Comparison of ENCODE assay signal across 9 cellular contexts in the genomic region with DNA sequence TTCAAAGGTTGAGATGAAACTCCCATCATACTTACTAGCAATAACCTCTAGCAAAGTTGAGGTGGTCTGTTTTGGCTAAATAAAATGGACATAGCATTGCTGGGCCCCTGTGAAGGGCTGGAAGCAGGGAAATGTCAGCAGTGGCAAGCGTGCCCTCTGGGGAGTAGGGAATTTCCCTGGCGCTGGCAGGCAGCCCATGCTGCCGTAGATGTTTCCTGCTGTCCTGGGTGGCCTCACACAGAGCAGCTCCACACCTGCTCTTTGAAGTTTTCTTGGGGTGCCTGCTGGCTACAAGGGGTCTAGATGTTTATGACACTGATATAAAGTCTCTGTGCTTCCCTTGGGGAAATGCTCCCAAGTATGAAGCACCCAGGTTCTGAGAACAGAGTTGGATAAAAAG. TPM values are rescaled to one million over a fixed set of nuclear protein-coding genes. Genes with fewer than 3 reads are reported as not detected.
DNase-seq lines count a peak whose midpoint lies in the region; ATAC-seq and TF ChIP-seq lines count a peak whose summit lies in the region.
"Had no signal": no experiment of that assay in that cellular context is flagged by ENCODE, and none has a peak within 500 bp of the region (broad histone marks: within the 10 kb centered on the region; RNA-seq: fewer than 3 reads in every experiment).

No MANE protein-coding gene starts in this region.

- H3K36me3 ChIP-seq in Peyer's patch = no peaks in the 10 kb centered on the region
- H3K36me3 ChIP-seq: SJCRH30 had no signal

- H3K27me3 Mint-ChIP-seq in T-helper 17 cell = no peaks in the 10 kb centered on the region

- TF ChIP-seq CTCF in GM10266 (IDR thresholded peaks at IDR 0.05; ENCODE audit: control insufficient read depth, insufficient read depth, low read depth, missing control alignments) = no peak
- TF ChIP-seq CTCF in Peyer's patch (IDR thresholded peaks at IDR 0.05) = no peak

- no peaks in the 10 kb centered on the region for H3K9me3 ChIP-seq in T-helper 17 cell (ENCODE audit: control insufficient read depth, low read length, poor library complexity, severe bottlenecking)
- no peaks in the 10 kb centered on the region for H3K9me3 ChIP-seq in Peyer's patch
- H3K9me3 ChIP-seq: SJCRH30 had no signal

- H3K4me3 Mint-ChIP-seq in T-helper 17 cell = peak overlapping the region; percentile 67

- H3K27ac Mint-ChIP-seq in T-helper 17 cell = peak overlapping the region; percentile 86

- H3K4me3 ChIP-seq in Peyer's patch = no peak overlapping the region
- H3K4me3 ChIP-seq: SJCRH30 had no signal

- no peak overlapping the region for H3K27ac ChIP-seq in Peyer's patch
- H3K27ac ChIP-seq: SJCRH30 had no signal

- DNase-seq in A172 (ENCODE audit: low spot score) (peak; percentile 74), GM10266 (ENCODE audit: extremely low spot score) (peak; percentile 53), T-helper 17 cell (no peak), iris pigment epithelial cell (ENCODE audit: low read depth) (peak; percentile 41), NCI-H128 (lab: John Stamatoyannopoulos, UW; ENCODE audit: unreplicated experiment) (no peak), Peyer's patch (no peak), islet precursor cell (no peak)

- TF ChIP-seq POLR2A in Peyer's patch (IDR thresholded peaks at IDR 0.05) = no peak

- H3K27me3 ChIP-seq in Peyer's patch = no peaks in the 10 kb centered on the region
- H3K27me3 ChIP-seq: SJCRH30 had no signal

- H3K36me3 Mint-ChIP-seq in T-helper 17 cell (ENCODE audit: low read depth) = no peaks in the 10 kb centered on the region

- ATAC-seq in T-helper 17 cell (peak; percentile 85), GM18870 (IDR thresholded peaks at IDR 0.05; ENCODE audit: unreplicated experiment) (no peak)

- peaks cover 0 to 12% (median 5%) of the 10 kb centered on the region in 4 donors for H3K4me1 ChIP-seq in Peyer's patch

- H3K4me1 Mint-ChIP-seq in T-helper 17 cell = peaks cover 40% of the 10 kb centered on the region

RNA-seq across cellular contexts. Expression of a gene that starts 30.2 kb away (rescaled TPM):
- 13.3 and 15.7 TPM in 2 replicates for total RNA-seq in A172 (2014; rRNA removed; shearing (Covaris generic))
- total RNA-seq in T-helper 17 cell (10 to 100 TPM; 28.4 to 37.0 TPM), Peyer's patch (10 to 100 TPM in 2 of 4 donors, 1 to 10 TPM in 2; 7.4 to 47.9 (median 10.0) TPM)

Comparison
In these comparisons a context has a peak if more than half of its experiments do, and no peak if none do; other contexts are left out.
1. DNase-seq: peak in A172 (single experiment), GM10266 (single experiment) and iris pigment epithelial cell (single experiment); none in T-helper 17 cell (0 of 3), NCI-H128 (single experiment), Peyer's patch (0 of 3) and islet precursor cell (single experiment).